10 cellular contexts compared by ENCODE assay signal in the genomic region with DNA sequence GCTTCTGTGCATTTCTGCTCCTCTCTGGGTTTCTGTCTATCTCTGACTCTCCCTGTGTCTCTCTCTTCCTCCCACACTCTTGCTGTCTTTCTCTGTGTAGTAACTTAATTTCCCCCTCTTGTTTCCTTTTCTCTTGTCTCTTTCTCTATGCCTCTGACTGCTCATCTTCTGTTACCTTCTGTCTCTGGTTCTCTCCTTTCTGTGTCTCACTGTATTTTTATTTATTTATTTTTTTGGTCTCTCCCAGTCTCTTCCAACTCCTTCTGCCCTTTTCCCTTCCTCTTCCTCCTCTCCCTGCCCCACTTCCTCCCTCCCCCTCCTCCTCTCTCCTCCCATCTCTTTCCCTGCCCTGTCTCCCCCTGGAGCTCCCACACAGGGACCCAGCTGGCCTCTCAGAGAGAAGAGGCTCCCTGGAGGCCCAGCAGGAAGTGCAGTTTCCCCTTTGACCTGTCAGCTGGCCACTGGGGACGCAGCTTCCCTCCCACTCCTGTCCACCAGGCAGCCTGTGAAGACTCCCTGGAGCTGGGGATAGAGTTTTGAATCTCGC. TPM values are rescaled to one million over a fixed set of nuclear protein-coding genes. Genes with fewer than 3 reads are reported as not detected.
DNase-seq lines count a peak whose midpoint lies in the region; ATAC-seq and TF ChIP-seq lines count a peak whose summit lies in the region.
"Had no signal": no experiment of that assay in that cellular context is flagged by ENCODE, and none has a peak within 500 bp of the region (broad histone marks: within the 10 kb centered on the region; RNA-seq: fewer than 3 reads in every experiment).

No MANE protein-coding gene starts in this region.

- ATAC-seq in memory B cell (ENCODE audit: low read depth) (no peak), GM21737 (IDR thresholded peaks at IDR 0.05; ENCODE audit: unreplicated experiment) (no peak), GM19397 (IDR thresholded peaks at IDR 0.05; ENCODE audit: unreplicated experiment) (no peak)

- peak overlapping the region; percentile 57 to 95 (median 84); a peak in 21 of 22 replicates for H3K27ac ChIP-seq in BLaER1 treated with 17β-estradiol and CSF1 and Interleukin-3, amounts not matched to agents 10 nM and 100 nM

- peak; percentile 17; the same call in 1 of the 2 replicates for TF ChIP-seq CTCF in HFFc6 (IDR thresholded peaks at IDR 0.05)

- H3K9me3 Mint-ChIP-seq in HFFc6, result no peaks in the 10 kb centered on the region
- H3K9me3 Mint-ChIP-seq in memory B cell, result no peaks in the 10 kb centered on the region
- H3K9me3 Mint-ChIP-seq: activated B cell treated with CpG ODN at 0.5 μM for 24 hours had no signal

- H3K4me3 Mint-ChIP-seq in HFFc6, result no peak overlapping the region
- no peak overlapping the region for H3K4me3 Mint-ChIP-seq in memory B cell
- H3K4me3 Mint-ChIP-seq: activated B cell treated with CpG ODN at 0.5 μM for 24 hours had no signal

- no peaks in the 10 kb centered on the region for H3K9me3 ChIP-seq in BLaER1 treated with 17β-estradiol and CSF1 and Interleukin-3, amounts not matched to agents 10 nM and 100 nM (replicated peaks in 1 of 11)
- H3K9me3 ChIP-seq: esophagus muscularis mucosa had no signal

- no peaks in the 10 kb centered on the region for H3K27me3 Mint-ChIP-seq in HFFc6 (ENCODE audit: insufficient read depth)
- H3K27me3 Mint-ChIP-seq in memory B cell, result no peaks in the 10 kb centered on the region
- H3K27me3 Mint-ChIP-seq: activated B cell treated with CpG ODN at 0.5 μM for 24 hours had no signal

- peaks cover 52 to 75% (median 67%) of the 10 kb centered on the region in 10 experiments for H3K4me1 ChIP-seq in BLaER1 treated with 17β-estradiol and CSF1 and Interleukin-3, amounts not matched to agents 10 nM and 100 nM

- peak overlapping the region; percentile 57 to 83 (median 73); a peak in 20 of 22 replicates for H3K9ac ChIP-seq in BLaER1 treated with 17β-estradiol and CSF1 and Interleukin-3, amounts not matched to agents 10 nM and 100 nM

- no peaks in the 10 kb centered on the region for H3K27me3 ChIP-seq in BLaER1 treated with 17β-estradiol and CSF1 and Interleukin-3, amounts not matched to agents 10 nM and 100 nM
- H3K27me3 ChIP-seq: esophagus muscularis mucosa had no signal

- peaks cover 35% of the 10 kb centered on the region for H3K4me1 Mint-ChIP-seq in HFFc6 (ENCODE audit: low read depth)
- peaks cover 27% of the 10 kb centered on the region for H3K4me1 Mint-ChIP-seq in memory B cell

- H3K36me3 Mint-ChIP-seq in HFFc6 (ENCODE audit: low read depth) (no peaks in the 10 kb centered on the region), memory B cell (no peaks in the 10 kb centered on the region)

- no peaks in the 10 kb centered on the region for H4K20me1 ChIP-seq in BLaER1 treated with 17β-estradiol and CSF1 and Interleukin-3, amounts not matched to agents 10 nM and 100 nM

- DNase-seq in HFFc6, result no peak
- peak; percentile 51 for DNase-seq in amniotic epithelial cell (ENCODE audit: low read depth)
- no peak for DNase-seq in memory B cell (ENCODE audit: low spot score in 2 of 2)
- no peak for DNase-seq in NCI-H1694 treated with DMSO at 0.1 percent for 48 hours (lab: John Stamatoyannopoulos, UW)
- no peak for DNase-seq in stimulated activated naive CD4-positive, alpha-beta T cell treated with Interleukin-2 at 50 U/mL for 16 hours (lab: John Stamatoyannopoulos, UW)
- DNase-seq: activated B cell treated with CpG ODN at 0.5 μM for 24 hours had no signal

- H3K4me3 ChIP-seq in BLaER1 treated with 17β-estradiol and CSF1 and Interleukin-3, amounts not matched to agents 10 nM and 100 nM, result peak overlapping the region in 5 of 10 experiments; percentile 4 to 26 (median 5); a peak in 4 of 20 replicates
- H3K4me3 ChIP-seq: esophagus muscularis mucosa had no signal

- H3K27ac Mint-ChIP-seq in HFFc6, result peak overlapping the region; percentile 54
- H3K27ac Mint-ChIP-seq in memory B cell, result peak overlapping the region; percentile 14
- H3K27ac Mint-ChIP-seq: activated B cell treated with CpG ODN at 0.5 μM for 24 hours had no signal

- H3K4me2 ChIP-seq in BLaER1 treated with 17β-estradiol and CSF1 and Interleukin-3, amounts not matched to agents 10 nM and 100 nM, result peak overlapping the region; percentile 54 to 95 (median 85)

- no peaks in the 10 kb centered on the region for H3K36me3 ChIP-seq in BLaER1 treated with 17β-estradiol and CSF1 and Interleukin-3, amounts not matched to agents 10 nM and 100 nM
- H3K36me3 ChIP-seq: esophagus muscularis mucosa had no signal

RNA-seq across cellular contexts. Expression of a gene that starts 38.3 kb away (rescaled TPM):
- 1,000 to 10,000 TPM in 2 of 6 experiments, 100 to 1,000 TPM in 4; 881 to 1,084 (median 937) TPM for total RNA-seq in HFFc6 (2021; fragmentation: NEBNext Ultra II Directional; extraction: Animal tissue kit (Norgen Biotek cat#: 25700))

RNA-seq across cellular contexts. Expression of a gene that starts 55.4 kb away (rescaled TPM):
- 100 to 1,000 TPM in 2 of 6 experiments, 10 to 100 TPM in 4; 90.3 to 109 (median 96.1) TPM for total RNA-seq in HFFc6 (2021; fragmentation: NEBNext Ultra II Directional; extraction: Animal tissue kit (Norgen Biotek cat#: 25700))
